1 cellular context compared by ENCODE assay signal in genomic region chr5:95730011-95730700, GRCh38.
TF ChIP-seq lines count a peak whose summit lies in the region.

No MANE protein-coding gene starts in this region.

TF ChIP-seq in IMR-90, 13 proteins besides CTCF, POLR2A, EP300 and RAD21 (continued from another document):
- TF ChIP-seq RFX5 (IDR thresholded peaks at IDR 0.05; ENCODE audit: low read depth, low read length) (no peak), MXI1 (IDR thresholded peaks at IDR 0.05; ENCODE audit: borderline replicate concordance, low read depth, low read length) (no peak), USF2 (IDR thresholded peaks at IDR 0.05; ENCODE audit: low read depth, low read length) (no peak), CEBPB (IDR thresholded peaks at IDR 0.05; ENCODE audit: low read depth, low read length) (no peak), RCOR1 (IDR thresholded peaks at IDR 0.05; ENCODE audit: insufficient replicate concordance, low read length) (no peak), FOS (IDR thresholded peaks at IDR 0.05; ENCODE audit: low read depth, low read length) (no peak), CHD1 (IDR thresholded peaks at IDR 0.05; ENCODE audit: low read depth, low read length) (no peak), NFE2L2 (IDR thresholded peaks at IDR 0.05; ENCODE audit: low read depth, low read length) (no peak), BHLHE40 (IDR thresholded peaks at IDR 0.05; ENCODE audit: low read depth, low read length) (no peak), MAZ (IDR thresholded peaks at IDR 0.05; ENCODE audit: borderline replicate concordance, low read depth, low read length) (no peak), MAFK (IDR thresholded peaks at IDR 0.05; ENCODE audit: low read depth, low read length) (no peak), SMC3 (IDR thresholded peaks at IDR 0.05; ENCODE audit: low read depth, low read length) (no peak)
TF ChIP-seq in IMR-90: peak in this region for 0.
